Comparison of ENCODE assay signal across 1 cellular context in the genomic region with DNA sequence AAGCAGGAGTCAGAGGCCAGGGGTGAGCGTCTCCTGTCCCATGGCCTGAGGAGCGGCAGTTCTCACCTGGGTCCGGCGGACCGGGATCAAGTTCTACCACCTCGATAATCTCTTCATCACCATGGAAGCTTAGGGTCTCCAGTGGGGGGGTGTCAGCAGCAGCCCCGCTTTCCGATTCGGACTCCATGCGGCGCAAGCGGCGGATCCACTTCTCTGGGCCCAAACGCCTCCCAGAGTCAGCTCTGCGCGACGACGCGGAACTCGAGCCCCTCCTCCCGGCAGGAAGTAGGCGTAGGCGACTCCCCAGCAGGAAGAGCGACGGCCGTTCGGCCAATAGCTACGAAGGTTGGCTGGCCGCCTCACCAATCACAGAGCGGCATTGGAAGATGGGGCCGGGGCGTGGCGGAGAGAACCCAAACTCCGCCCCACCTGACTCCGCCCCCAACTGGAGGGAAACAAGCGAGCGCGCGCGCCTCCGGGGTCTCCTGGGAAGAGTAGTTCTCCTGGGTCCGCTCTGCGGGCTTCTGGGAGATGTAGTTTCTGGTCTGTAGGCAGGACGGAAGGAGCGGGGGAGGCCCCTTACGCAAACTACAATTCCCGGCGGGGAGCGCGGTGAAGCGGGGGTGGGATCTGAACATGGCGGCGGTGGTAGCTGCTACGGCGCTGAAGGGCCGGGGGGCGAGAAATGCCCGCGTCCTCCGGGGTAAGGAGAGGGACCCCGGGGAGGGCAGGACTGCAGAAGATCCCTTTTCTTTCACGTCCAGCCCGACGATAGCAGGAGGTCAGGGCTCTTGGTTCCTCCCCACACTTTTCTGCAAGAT.
TF ChIP-seq lines count a peak whose summit lies in the region.

A gene with protein sequence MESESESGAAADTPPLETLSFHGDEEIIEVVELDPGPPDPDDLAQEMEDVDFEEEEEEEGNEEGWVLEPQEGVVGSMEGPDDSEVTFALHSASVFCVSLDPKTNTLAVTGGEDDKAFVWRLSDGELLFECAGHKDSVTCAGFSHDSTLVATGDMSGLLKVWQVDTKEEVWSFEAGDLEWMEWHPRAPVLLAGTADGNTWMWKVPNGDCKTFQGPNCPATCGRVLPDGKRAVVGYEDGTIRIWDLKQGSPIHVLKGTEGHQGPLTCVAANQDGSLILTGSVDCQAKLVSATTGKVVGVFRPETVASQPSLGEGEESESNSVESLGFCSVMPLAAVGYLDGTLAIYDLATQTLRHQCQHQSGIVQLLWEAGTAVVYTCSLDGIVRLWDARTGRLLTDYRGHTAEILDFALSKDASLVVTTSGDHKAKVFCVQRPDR (minus strand): TSS at position 238 of the 821 bp plus-strand sequence. CDS start 51 bp downstream, at position 187.
A gene with protein sequence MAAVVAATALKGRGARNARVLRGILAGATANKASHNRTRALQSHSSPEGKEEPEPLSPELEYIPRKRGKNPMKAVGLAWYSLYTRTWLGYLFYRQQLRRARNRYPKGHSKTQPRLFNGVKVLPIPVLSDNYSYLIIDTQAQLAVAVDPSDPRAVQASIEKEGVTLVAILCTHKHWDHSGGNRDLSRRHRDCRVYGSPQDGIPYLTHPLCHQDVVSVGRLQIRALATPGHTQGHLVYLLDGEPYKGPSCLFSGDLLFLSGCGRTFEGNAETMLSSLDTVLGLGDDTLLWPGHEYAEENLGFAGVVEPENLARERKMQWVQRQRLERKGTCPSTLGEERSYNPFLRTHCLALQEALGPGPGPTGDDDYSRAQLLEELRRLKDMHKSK (plus strand): TSS at position 620 of the 821 bp plus-strand sequence. CDS start 17 bp downstream, at position 637.

TF ChIP-seq in K562, 482 proteins besides CTCF, POLR2A, EP300 and RAD21 (continued from another document and continues in another):
- TF ChIP-seq ZBTB17 (CRISPR knock-in tag; IDR thresholded peaks at IDR 0.05), result no peak
- TF ChIP-seq, protein P1, sequence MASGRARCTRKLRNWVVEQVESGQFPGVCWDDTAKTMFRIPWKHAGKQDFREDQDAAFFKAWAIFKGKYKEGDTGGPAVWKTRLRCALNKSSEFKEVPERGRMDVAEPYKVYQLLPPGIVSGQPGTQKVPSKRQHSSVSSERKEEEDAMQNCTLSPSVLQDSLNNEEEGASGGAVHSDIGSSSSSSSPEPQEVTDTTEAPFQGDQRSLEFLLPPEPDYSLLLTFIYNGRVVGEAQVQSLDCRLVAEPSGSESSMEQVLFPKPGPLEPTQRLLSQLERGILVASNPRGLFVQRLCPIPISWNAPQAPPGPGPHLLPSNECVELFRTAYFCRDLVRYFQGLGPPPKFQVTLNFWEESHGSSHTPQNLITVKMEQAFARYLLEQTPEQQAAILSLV (tag; IDR thresholded peaks at IDR 0.05), result no peak
- peak; percentile 35; the same call in 1 of the 2 replicates for TF ChIP-seq FOXK1 (CRISPR knock-in tag; IDR thresholded peaks at IDR 0.05; ENCODE audit: borderline replicate concordance)
- TF ChIP-seq, protein P2, sequence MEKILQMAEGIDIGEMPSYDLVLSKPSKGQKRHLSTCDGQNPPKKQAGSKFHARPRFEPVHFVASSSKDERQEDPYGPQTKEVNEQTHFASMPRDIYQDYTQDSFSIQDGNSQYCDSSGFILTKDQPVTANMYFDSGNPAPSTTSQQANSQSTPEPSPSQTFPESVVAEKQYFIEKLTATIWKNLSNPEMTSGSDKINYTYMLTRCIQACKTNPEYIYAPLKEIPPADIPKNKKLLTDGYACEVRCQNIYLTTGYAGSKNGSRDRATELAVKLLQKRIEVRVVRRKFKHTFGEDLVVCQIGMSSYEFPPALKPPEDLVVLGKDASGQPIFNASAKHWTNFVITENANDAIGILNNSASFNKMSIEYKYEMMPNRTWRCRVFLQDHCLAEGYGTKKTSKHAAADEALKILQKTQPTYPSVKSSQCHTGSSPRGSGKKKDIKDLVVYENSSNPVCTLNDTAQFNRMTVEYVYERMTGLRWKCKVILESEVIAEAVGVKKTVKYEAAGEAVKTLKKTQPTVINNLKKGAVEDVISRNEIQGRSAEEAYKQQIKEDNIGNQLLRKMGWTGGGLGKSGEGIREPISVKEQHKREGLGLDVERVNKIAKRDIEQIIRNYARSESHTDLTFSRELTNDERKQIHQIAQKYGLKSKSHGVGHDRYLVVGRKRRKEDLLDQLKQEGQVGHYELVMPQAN (IDR thresholded peaks at IDR 0.05; ENCODE audit: borderline replicate concordance), result peak; percentile 62
- TF ChIP-seq ZC3H4 (CRISPR knock-in tag; IDR thresholded peaks at IDR 0.05; ENCODE audit: borderline replicate concordance), result no peak
- no peak for TF ChIP-seq POLR2AphosphoS2 (IDR thresholded peaks at IDR 0.05; ENCODE audit: low read length)
- TF ChIP-seq ZNF24 (IDR thresholded peaks at IDR 0.05), result no peak
- no peak for TF ChIP-seq NR1H2 (CRISPR knock-in tag; IDR thresholded peaks at IDR 0.05)
- peak; percentile 100 for TF ChIP-seq CC2D1A (IDR thresholded peaks at IDR 0.05)
- peak; percentile 71; the same call in 1 of the 2 replicates for TF ChIP-seq DMBX1 (CRISPR knock-in tag; IDR thresholded peaks at IDR 0.05; ENCODE audit: borderline replicate concordance)
- peak; percentile 90 for TF ChIP-seq POU5F1 (IDR thresholded peaks at IDR 0.05; ENCODE audit: borderline replicate concordance, low read depth, low read length, partially characterized antibody)
- peak; percentile 92 for TF ChIP-seq GABPB1 (CRISPR knock-in tag; IDR thresholded peaks at IDR 0.05)
- TF ChIP-seq, protein P3, sequence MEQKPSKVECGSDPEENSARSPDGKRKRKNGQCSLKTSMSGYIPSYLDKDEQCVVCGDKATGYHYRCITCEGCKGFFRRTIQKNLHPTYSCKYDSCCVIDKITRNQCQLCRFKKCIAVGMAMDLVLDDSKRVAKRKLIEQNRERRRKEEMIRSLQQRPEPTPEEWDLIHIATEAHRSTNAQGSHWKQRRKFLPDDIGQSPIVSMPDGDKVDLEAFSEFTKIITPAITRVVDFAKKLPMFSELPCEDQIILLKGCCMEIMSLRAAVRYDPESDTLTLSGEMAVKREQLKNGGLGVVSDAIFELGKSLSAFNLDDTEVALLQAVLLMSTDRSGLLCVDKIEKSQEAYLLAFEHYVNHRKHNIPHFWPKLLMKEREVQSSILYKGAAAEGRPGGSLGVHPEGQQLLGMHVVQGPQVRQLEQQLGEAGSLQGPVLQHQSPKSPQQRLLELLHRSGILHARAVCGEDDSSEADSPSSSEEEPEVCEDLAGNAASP (IDR thresholded peaks at IDR 0.05), result no peak
- TF ChIP-seq XRCC4 (IDR thresholded peaks at IDR 0.05; ENCODE audit: extremely low read depth, insufficient read depth, insufficient read length), result no peak
- TF ChIP-seq, protein P4, sequence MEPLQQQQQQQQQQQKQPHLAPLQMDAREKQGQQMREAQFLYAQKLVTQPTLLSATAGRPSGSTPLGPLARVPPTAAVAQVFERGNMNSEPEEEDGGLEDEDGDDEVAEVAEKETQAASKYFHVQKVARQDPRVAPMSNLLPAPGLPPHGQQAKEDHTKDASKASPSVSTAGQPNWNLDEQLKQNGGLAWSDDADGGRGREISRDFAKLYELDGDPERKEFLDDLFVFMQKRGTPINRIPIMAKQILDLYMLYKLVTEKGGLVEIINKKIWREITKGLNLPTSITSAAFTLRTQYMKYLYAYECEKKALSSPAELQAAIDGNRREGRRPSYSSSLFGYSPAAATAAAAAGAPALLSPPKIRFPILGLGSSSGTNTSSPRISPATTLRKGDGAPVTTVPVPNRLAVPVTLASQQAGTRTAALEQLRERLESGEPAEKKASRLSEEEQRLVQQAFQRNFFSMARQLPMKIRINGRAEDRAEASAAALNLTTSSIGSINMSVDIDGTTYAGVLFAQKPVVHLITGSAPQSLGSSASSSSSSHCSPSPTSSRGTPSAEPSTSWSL (CRISPR knock-in tag; IDR thresholded peaks at IDR 0.05; ENCODE audit: borderline replicate concordance), result no peak
- peak; percentile 83 for TF ChIP-seq RBM25 (IDR thresholded peaks at IDR 0.05; ENCODE audit: low read depth, low read length, severe bottlenecking)
- TF ChIP-seq ARID1B (IDR thresholded peaks at IDR 0.05), result no peak
- TF ChIP-seq, protein P5, sequence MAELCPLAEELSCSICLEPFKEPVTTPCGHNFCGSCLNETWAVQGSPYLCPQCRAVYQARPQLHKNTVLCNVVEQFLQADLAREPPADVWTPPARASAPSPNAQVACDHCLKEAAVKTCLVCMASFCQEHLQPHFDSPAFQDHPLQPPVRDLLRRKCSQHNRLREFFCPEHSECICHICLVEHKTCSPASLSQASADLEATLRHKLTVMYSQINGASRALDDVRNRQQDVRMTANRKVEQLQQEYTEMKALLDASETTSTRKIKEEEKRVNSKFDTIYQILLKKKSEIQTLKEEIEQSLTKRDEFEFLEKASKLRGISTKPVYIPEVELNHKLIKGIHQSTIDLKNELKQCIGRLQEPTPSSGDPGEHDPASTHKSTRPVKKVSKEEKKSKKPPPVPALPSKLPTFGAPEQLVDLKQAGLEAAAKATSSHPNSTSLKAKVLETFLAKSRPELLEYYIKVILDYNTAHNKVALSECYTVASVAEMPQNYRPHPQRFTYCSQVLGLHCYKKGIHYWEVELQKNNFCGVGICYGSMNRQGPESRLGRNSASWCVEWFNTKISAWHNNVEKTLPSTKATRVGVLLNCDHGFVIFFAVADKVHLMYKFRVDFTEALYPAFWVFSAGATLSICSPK (IDR thresholded peaks at IDR 0.05; ENCODE audit: borderline replicate concordance), result no peak
- no peak for TF ChIP-seq CBFA2T3 (IDR thresholded peaks at IDR 0.05)
- TF ChIP-seq HNRNPUL1 (IDR thresholded peaks at IDR 0.05; ENCODE audit: low read length), result no peak
- TF ChIP-seq, protein P6, sequence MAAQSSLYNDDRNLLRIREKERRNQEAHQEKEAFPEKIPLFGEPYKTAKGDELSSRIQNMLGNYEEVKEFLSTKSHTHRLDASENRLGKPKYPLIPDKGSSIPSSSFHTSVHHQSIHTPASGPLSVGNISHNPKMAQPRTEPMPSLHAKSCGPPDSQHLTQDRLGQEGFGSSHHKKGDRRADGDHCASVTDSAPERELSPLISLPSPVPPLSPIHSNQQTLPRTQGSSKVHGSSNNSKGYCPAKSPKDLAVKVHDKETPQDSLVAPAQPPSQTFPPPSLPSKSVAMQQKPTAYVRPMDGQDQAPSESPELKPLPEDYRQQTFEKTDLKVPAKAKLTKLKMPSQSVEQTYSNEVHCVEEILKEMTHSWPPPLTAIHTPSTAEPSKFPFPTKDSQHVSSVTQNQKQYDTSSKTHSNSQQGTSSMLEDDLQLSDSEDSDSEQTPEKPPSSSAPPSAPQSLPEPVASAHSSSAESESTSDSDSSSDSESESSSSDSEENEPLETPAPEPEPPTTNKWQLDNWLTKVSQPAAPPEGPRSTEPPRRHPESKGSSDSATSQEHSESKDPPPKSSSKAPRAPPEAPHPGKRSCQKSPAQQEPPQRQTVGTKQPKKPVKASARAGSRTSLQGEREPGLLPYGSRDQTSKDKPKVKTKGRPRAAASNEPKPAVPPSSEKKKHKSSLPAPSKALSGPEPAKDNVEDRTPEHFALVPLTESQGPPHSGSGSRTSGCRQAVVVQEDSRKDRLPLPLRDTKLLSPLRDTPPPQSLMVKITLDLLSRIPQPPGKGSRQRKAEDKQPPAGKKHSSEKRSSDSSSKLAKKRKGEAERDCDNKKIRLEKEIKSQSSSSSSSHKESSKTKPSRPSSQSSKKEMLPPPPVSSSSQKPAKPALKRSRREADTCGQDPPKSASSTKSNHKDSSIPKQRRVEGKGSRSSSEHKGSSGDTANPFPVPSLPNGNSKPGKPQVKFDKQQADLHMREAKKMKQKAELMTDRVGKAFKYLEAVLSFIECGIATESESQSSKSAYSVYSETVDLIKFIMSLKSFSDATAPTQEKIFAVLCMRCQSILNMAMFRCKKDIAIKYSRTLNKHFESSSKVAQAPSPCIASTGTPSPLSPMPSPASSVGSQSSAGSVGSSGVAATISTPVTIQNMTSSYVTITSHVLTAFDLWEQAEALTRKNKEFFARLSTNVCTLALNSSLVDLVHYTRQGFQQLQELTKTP (IDR thresholded peaks at IDR 0.05; ENCODE audit: low read depth in 1 of 2, partially characterized antibody in 2 of 2), result peak in 1 of 2 experiments; percentile 98
- TF ChIP-seq, protein P7, sequence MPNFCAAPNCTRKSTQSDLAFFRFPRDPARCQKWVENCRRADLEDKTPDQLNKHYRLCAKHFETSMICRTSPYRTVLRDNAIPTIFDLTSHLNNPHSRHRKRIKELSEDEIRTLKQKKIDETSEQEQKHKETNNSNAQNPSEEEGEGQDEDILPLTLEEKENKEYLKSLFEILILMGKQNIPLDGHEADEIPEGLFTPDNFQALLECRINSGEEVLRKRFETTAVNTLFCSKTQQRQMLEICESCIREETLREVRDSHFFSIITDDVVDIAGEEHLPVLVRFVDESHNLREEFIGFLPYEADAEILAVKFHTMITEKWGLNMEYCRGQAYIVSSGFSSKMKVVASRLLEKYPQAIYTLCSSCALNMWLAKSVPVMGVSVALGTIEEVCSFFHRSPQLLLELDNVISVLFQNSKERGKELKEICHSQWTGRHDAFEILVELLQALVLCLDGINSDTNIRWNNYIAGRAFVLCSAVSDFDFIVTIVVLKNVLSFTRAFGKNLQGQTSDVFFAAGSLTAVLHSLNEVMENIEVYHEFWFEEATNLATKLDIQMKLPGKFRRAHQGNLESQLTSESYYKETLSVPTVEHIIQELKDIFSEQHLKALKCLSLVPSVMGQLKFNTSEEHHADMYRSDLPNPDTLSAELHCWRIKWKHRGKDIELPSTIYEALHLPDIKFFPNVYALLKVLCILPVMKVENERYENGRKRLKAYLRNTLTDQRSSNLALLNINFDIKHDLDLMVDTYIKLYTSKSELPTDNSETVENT (CRISPR knock-in tag; IDR thresholded peaks at IDR 0.05), result no peak
- TF ChIP-seq COPS2 (conservative IDR thresholded peaks at IDR 0.05), result no peak
- TF ChIP-seq JUND (IDR thresholded peaks at IDR 0.05; ENCODE audit: borderline replicate concordance, low read depth, low read length), result 0 out of 2 replicates have a peak, but pooled peaks have one; percentile 28
- TF ChIP-seq JUND (tag; IDR thresholded peaks at IDR 0.05; ENCODE audit: borderline replicate concordance, low read depth, low read length), result no peak; the same call in 2 of the 3 replicates
- peak; percentile 58; the same call in 1 of the 2 replicates for TF ChIP-seq POLR2AphosphoS5 (IDR thresholded peaks at IDR 0.05; ENCODE audit: control insufficient read depth, insufficient read depth, low read depth, low read length)
- no peak for TF ChIP-seq MED1 (CRISPR knock-in tag; IDR thresholded peaks at IDR 0.05; ENCODE audit: borderline replicate concordance)
- TF ChIP-seq PYGO2 (tag; IDR thresholded peaks at IDR 0.05), result no peak
- no peak for TF ChIP-seq DDX20 (tag; IDR thresholded peaks at IDR 0.05; ENCODE audit: low read depth)
- no peak for TF ChIP-seq SPI1 (IDR thresholded peaks at IDR 0.05; ENCODE audit: borderline replicate concordance, low read depth, low read length)
- TF ChIP-seq SMAD3 (CRISPR knock-in tag; conservative IDR thresholded peaks at IDR 0.05), result 0 out of 2 replicates have a peak, but pooled peaks have one; percentile 43
- no peak for TF ChIP-seq ZNF57 (CRISPR knock-in tag; IDR thresholded peaks at IDR 0.05)
- no peak for TF ChIP-seq ZBED1 (IDR thresholded peaks at IDR 0.05)
- no peak for TF ChIP-seq ILK (tag; IDR thresholded peaks at IDR 0.05; ENCODE audit: borderline replicate concordance, low read depth)
